Comparison of ENCODE assay signal across 24 cellular contexts in genomic region chr5:139419793-139420192, GRCh38. TPM values are rescaled to one million over a fixed set of nuclear protein-coding genes. Genes with fewer than 3 reads are reported as not detected.
DNase-seq lines count a peak whose midpoint lies in the region; ATAC-seq lines count a peak whose summit lies in the region.
"Had no signal": no experiment of that assay in that cellular context is flagged by ENCODE, and none has a peak within 500 bp of the region (broad histone marks: within the 10 kb centered on the region; RNA-seq: fewer than 3 reads in every experiment).

No MANE protein-coding gene starts in this region.

- peak overlapping the region in 2 of 3 donors; percentile 41 to 76 for H3K9ac ChIP-seq in skeletal muscle tissue (ENCODE audit: low read depth in 1 of 3, low read length in 3 of 3)

- peaks cover 53% of the 10 kb centered on the region for H3K4me1 Mint-ChIP-seq in activated CD4-positive, alpha-beta T cell treated with anti-CD3 and anti-CD28 coated beads, Interleukin-2, amount 10 ng/mL, durations not matched to agents 24 days and 14 days
- H3K4me1 Mint-ChIP-seq in activated T-helper 17 cell treated with anti-CD3 and anti-CD28 coated beads, Interleukin-2, amount 50 U/mL, for 72 hours = peaks cover 26% of the 10 kb centered on the region

- no peaks in the 10 kb centered on the region for H3K9me3 Mint-ChIP-seq in activated CD4-positive, alpha-beta T cell treated with anti-CD3 and anti-CD28 coated beads, Interleukin-2, amount 10 ng/mL, durations not matched to agents 24 days and 14 days
- H3K9me3 Mint-ChIP-seq in activated T-helper 17 cell treated with anti-CD3 and anti-CD28 coated beads, Interleukin-2, amount 50 U/mL, for 72 hours = no peaks in the 10 kb centered on the region
- H3K9me3 Mint-ChIP-seq: activated naive CD8-positive, alpha-beta T cell treated with anti-CD3 and anti-CD28 coated beads, Interleukin-2, amount 50 U/mL, for 24 hours; activated T-cell treated with anti-CD3 and anti-CD28 coated beads, Interleukin-2, amount 50 U/mL, for 4 hours; T-cell had no signal

- H3K4me1 ChIP-seq in skeletal muscle tissue (ENCODE audit: control insufficient read depth in 3 of 3, insufficient read depth in 3 of 3, low read length in 3 of 3) = peaks cover 50 to 59% (median 53%) of the 10 kb centered on the region in 3 donors
- H3K4me1 ChIP-seq: BE2C, right lobe of liver had no signal

- no peaks in the 10 kb centered on the region for H3K9me3 ChIP-seq in skeletal muscle tissue (ENCODE audit: control insufficient read depth in 3 of 3, low read length in 3 of 3)
- H3K9me3 ChIP-seq: BE2C, right lobe of liver had no signal

- H3K27me3 Mint-ChIP-seq in activated CD4-positive, alpha-beta T cell treated with anti-CD3 and anti-CD28 coated beads, Interleukin-2, amount 10 ng/mL, durations not matched to agents 24 days and 14 days = no peaks in the 10 kb centered on the region
- H3K27me3 Mint-ChIP-seq in activated T-helper 17 cell treated with anti-CD3 and anti-CD28 coated beads, Interleukin-2, amount 50 U/mL, for 72 hours = no peaks in the 10 kb centered on the region
- H3K27me3 Mint-ChIP-seq: activated naive CD8-positive, alpha-beta T cell treated with anti-CD3 and anti-CD28 coated beads, Interleukin-2, amount 50 U/mL, for 24 hours; T-cell had no signal

- DNase-seq in activated CD4-positive, alpha-beta T cell treated with anti-CD3 and anti-CD28 coated beads, Interleukin-2, amount 10 ng/mL, durations not matched to agents 24 days and 14 days = no peak
- DNase-seq in activated CD4-positive, alpha-beta T cell treated with anti-CD3 and anti-CD28 coated beads for 4 hours = no peak
- DNase-seq in left ventricle myocardium superior (no peak), T-helper 9 cell (no peak), HuH-7.5 (ENCODE audit: low spot score) (no peak), NCI-H146 (lab: John Stamatoyannopoulos, UW) (no peak)
- DNase-seq: 8988T; activated naive CD8-positive, alpha-beta T cell treated with anti-CD3 and anti-CD28 coated beads, Interleukin-2, amount 50 U/mL, for 24 hours; activated T-cell treated with anti-CD3 and anti-CD28 coated beads, Interleukin-2, amount 50 U/mL, for 4 hours; BE2C; brain microvascular endothelial cell; dorsolateral prefrontal cortex; NCI-H1417 treated with DMSO at 0.1 percent for 48 hours; NCI-H2171 treated with DMSO at 0.1 percent for 48 hours; SHP77 treated with DMSO at 0.1 percent for 48 hours; stimulated activated naive CD4-positive, alpha-beta T cell; T-cell; trophoblast cell had no signal

- peaks cover 46% of the 10 kb centered on the region for H3K36me3 Mint-ChIP-seq in activated CD4-positive, alpha-beta T cell treated with anti-CD3 and anti-CD28 coated beads, Interleukin-2, amount 10 ng/mL, durations not matched to agents 24 days and 14 days (ENCODE audit: low read depth)
- peaks cover 99% of the 10 kb centered on the region for H3K36me3 Mint-ChIP-seq in activated T-helper 17 cell treated with anti-CD3 and anti-CD28 coated beads, Interleukin-2, amount 50 U/mL, for 72 hours (ENCODE audit: low read depth)

- no peaks in the 10 kb centered on the region for H3K27me3 ChIP-seq in skeletal muscle tissue (ENCODE audit: control insufficient read depth in 3 of 3, insufficient read depth in 3 of 3, low read length in 3 of 3)
- H3K27me3 ChIP-seq: BE2C, brain microvascular endothelial cell, dorsolateral prefrontal cortex, right lobe of liver had no signal

- peak overlapping the region; percentile 4 for H3K27ac Mint-ChIP-seq in activated CD4-positive, alpha-beta T cell treated with anti-CD3 and anti-CD28 coated beads, Interleukin-2, amount 10 ng/mL, durations not matched to agents 24 days and 14 days
- peak overlapping the region; percentile 59 for H3K27ac Mint-ChIP-seq in activated T-helper 17 cell treated with anti-CD3 and anti-CD28 coated beads, Interleukin-2, amount 50 U/mL, for 72 hours
- H3K27ac Mint-ChIP-seq: activated naive CD8-positive, alpha-beta T cell treated with anti-CD3 and anti-CD28 coated beads, Interleukin-2, amount 50 U/mL, for 24 hours; T-cell had no signal

- peaks cover 2 to 11% (median 10%) of the 10 kb centered on the region in 3 donors for H3K36me3 ChIP-seq in skeletal muscle tissue (ENCODE audit: control insufficient read depth in 3 of 3, insufficient read depth in 3 of 3, low read length in 3 of 3)
- H3K36me3 ChIP-seq: right lobe of liver had no signal

- no peak overlapping the region for H3K4me3 ChIP-seq in skeletal muscle tissue (ENCODE audit: low read length in 3 of 3)
- H3K4me3 ChIP-seq: dorsolateral prefrontal cortex, right lobe of liver had no signal

- peak overlapping the region; percentile 87 for H3K27ac ChIP-seq in skeletal muscle tissue (ENCODE audit: low read depth, low read length)
- H3K27ac ChIP-seq: brain microvascular endothelial cell, right lobe of liver had no signal

- intact Hi-C loops in activated CD4-positive, alpha-beta T cell treated with anti-CD3 and anti-CD28 coated beads, Interleukin-2, amount 10 ng/mL, durations not matched to agents 24 days and 14 days (cut with micrococcal nuclease) = no loop called here
- intact Hi-C loops in left ventricle myocardium superior (cut with micrococcal nuclease) = no loop called here

- ATAC-seq in activated T-helper 17 cell treated with anti-CD3 and anti-CD28 coated beads, Interleukin-2, amount 50 U/mL, for 72 hours (replicated peaks) = no peak
- ATAC-seq in left ventricle myocardium superior = peak; percentile 3
- ATAC-seq: activated naive CD8-positive, alpha-beta T cell treated with anti-CD3 and anti-CD28 coated beads, Interleukin-2, amount 50 U/mL, for 24 hours; activated T-cell treated with anti-CD3 and anti-CD28 coated beads, Interleukin-2, amount 50 U/mL, for 4 hours; left lobe of liver; T-cell had no signal

- H3K4me3 Mint-ChIP-seq in activated CD4-positive, alpha-beta T cell treated with anti-CD3 and anti-CD28 coated beads, Interleukin-2, amount 10 ng/mL, durations not matched to agents 24 days and 14 days = no peak overlapping the region
- H3K4me3 Mint-ChIP-seq in activated T-helper 17 cell treated with anti-CD3 and anti-CD28 coated beads, Interleukin-2, amount 50 U/mL, for 72 hours = no peak overlapping the region
- H3K4me3 Mint-ChIP-seq: activated naive CD8-positive, alpha-beta T cell treated with anti-CD3 and anti-CD28 coated beads, Interleukin-2, amount 50 U/mL, for 24 hours; activated T-cell treated with anti-CD3 and anti-CD28 coated beads, Interleukin-2, amount 50 U/mL, for 4 hours; T-cell had no signal

RNA-seq across cellular contexts. Expression of gene SPATA24, which starts 15.9 kb away (rescaled TPM):
- 4.2 TPM in 2 replicates for total RNA-seq in activated CD4-positive, alpha-beta T cell treated with anti-CD3 and anti-CD28 coated beads, Interleukin-2, amount 10 ng/mL, durations not matched to agents 24 days and 14 days
- 1 to 10 TPM; 5.6 to 9.2 TPM for total RNA-seq in activated T-helper 17 cell treated with anti-CD3 and anti-CD28 coated beads, Interleukin-2, amount 50 U/mL, for 72 hours
- total RNA-seq in left ventricle myocardium superior (17.3 TPM), skeletal muscle tissue (12.0 TPM)

RNA-seq across cellular contexts. Expression of gene DNAJC18, which starts 19.5 kb away (rescaled TPM):
- total RNA-seq in activated CD4-positive, alpha-beta T cell treated with anti-CD3 and anti-CD28 coated beads, Interleukin-2, amount 10 ng/mL, durations not matched to agents 24 days and 14 days = 34.2 and 38.6 TPM in 2 replicates
- total RNA-seq in activated T-helper 17 cell treated with anti-CD3 and anti-CD28 coated beads, Interleukin-2, amount 50 U/mL, for 72 hours = 10 to 100 TPM; 23.4 to 41.5 TPM
- total RNA-seq in left ventricle myocardium superior (10.5 TPM), skeletal muscle tissue (16.2 TPM)

RNA-seq across cellular contexts. Expression of gene PROB1, which starts 24.9 kb away (rescaled TPM):
- 8.4 and 9.2 TPM in 2 replicates for total RNA-seq in activated CD4-positive, alpha-beta T cell treated with anti-CD3 and anti-CD28 coated beads, Interleukin-2, amount 10 ng/mL, durations not matched to agents 24 days and 14 days
- total RNA-seq in activated T-helper 17 cell treated with anti-CD3 and anti-CD28 coated beads, Interleukin-2, amount 50 U/mL, for 72 hours = 1 to 10 TPM; 4.7 to 6.4 TPM
- total RNA-seq in left ventricle myocardium superior (56.5 TPM), skeletal muscle tissue (23.5 TPM)

RNA-seq across cellular contexts. Expression of gene MZB1, which starts 30.1 kb away (rescaled TPM):
- total RNA-seq in activated CD4-positive, alpha-beta T cell treated with anti-CD3 and anti-CD28 coated beads, Interleukin-2, amount 10 ng/mL, durations not matched to agents 24 days and 14 days = 28.3 and 29.1 TPM in 2 replicates
- 10 to 100 TPM; 39.9 to 55.2 TPM for total RNA-seq in activated T-helper 17 cell treated with anti-CD3 and anti-CD28 coated beads, Interleukin-2, amount 50 U/mL, for 72 hours
- 1.6 TPM for total RNA-seq in left ventricle myocardium superior
- 0.52 TPM for total RNA-seq in skeletal muscle tissue

RNA-seq across cellular contexts. Expression of gene SLC23A1, which starts 36.7 kb away (rescaled TPM):
- 1.8 and 2.1 TPM in 2 replicates for total RNA-seq in activated CD4-positive, alpha-beta T cell treated with anti-CD3 and anti-CD28 coated beads, Interleukin-2, amount 10 ng/mL, durations not matched to agents 24 days and 14 days
- total RNA-seq in activated T-helper 17 cell treated with anti-CD3 and anti-CD28 coated beads, Interleukin-2, amount 50 U/mL, for 72 hours = 1 to 10 TPM in 1 of 2 donors, under 1 TPM in 1; 0.95 to 1.6 TPM
- total RNA-seq in left ventricle myocardium superior (not detected), skeletal muscle tissue (not detected)
- total RNA-seq: activated T-cell treated with anti-CD3 and anti-CD28 coated beads, Interleukin-2, amount 50 U/mL, for 4 hours; H1; omental fat pad had no signal
